In the genomic region with DNA sequence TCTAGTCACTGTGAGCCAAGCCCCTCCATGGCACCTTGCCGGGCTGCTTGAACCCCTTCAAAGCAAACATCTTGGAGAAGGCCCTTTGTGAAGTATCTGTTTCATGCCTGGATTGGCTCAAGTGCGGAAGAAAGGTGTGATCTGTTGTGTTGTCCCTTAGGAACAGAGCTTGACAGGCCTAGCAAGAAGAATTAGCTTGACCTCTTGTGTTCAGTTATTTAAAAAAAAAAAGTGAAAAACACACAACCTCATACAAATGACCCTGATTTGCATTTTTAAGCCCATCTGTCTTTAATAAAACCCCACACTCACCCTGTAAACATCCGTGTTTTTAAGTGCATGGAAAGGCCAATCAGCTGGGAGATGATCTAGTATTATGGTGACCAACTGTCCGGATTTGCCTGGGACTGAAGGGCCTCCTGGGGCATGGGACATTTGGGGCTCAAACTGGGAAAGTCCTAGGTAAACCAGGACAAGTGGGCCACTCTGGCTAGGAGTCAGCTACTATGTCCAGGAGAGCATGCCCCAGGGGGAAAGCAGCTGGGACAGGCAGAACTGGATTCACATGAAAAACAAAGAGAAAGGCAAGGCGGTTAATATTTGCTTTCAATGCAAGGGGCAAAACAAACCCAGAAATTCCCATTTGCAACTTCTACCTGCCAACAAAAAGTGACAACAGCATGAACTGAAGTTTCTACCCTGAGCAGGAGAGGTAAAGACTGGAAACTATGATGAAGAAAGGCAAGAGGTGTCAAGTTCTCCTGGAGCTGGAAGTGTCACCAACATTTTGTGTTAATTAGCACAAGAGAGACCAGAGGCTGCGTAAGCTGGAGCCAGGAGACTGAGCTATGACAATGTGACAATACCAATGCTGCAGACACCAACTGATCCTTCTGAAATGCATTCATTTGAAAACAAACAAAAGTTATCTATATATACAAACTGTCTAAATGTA, we compare ENCODE assay signal across 27 cellular contexts.
A peak's percentile ranks its signal among the peaks of the same experiment; 100 is the strongest.
DNase-seq lines count a peak whose midpoint lies in the region; ATAC-seq, FAIRE-seq and TF ChIP-seq lines count a peak whose summit lies in the region.
"Had no signal": no experiment of that assay in that cellular context is flagged by ENCODE, and none has a peak within 500 bp of the region (broad histone marks: within the 10 kb centered on the region; RNA-seq: fewer than 3 reads in every experiment).

No MANE protein-coding gene starts in this region.

- no peaks in the 10 kb centered on the region for H3K9me1 ChIP-seq in K562 (ENCODE audit: control insufficient read depth, insufficient read depth, low read length)

- CTCF ChIA-PET in MCF 10A (lab: Yijun Ruan, JAX): interaction anchor here (0.6 to 1.7 kb wide), 2 partner anchors 8 to 1465 kb away, joined by 3 to 5 read pairs; no protein-coding TSS in a partner anchor
- CTCF ChIA-PET in K562 (lab: Yijun Ruan, JAX; ENCODE audit: low intra/inter-chr PET ratio): no interaction called here

- no peak overlapping the region for H3K4me2 ChIP-seq in K562 (ENCODE audit: insufficient read depth, low read length)
- H3K4me2 ChIP-seq: GM23338 had no signal

- H3K4me3 ChIP-seq in breast epithelium (no peak overlapping the region), K562 (no peak overlapping the region)
- H3K4me3 ChIP-seq: coronary artery, GM23338, prostate gland, SJCRH30, vagina had no signal

- H3K4me1 Mint-ChIP-seq in MCF 10A (ENCODE audit: insufficient read depth, unreplicated experiment) (peaks cover 4% of the 10 kb centered on the region), nephron progenitor cell (peaks cover 50% of the 10 kb centered on the region)
- H3K4me1 Mint-ChIP-seq in natural killer cell treated with Interleukin-12 subunit alpha and Interleukin-12 subunit beta and Interleukin-15 and Interleukin-18, amount 100 ng/mL, for 72 hours (ENCODE audit: low read depth in 2 of 2): no peaks in the 10 kb centered on the region
- H3K4me1 Mint-ChIP-seq: T-cell had no signal

- H3K9me3 Mint-ChIP-seq in MCF 10A (ENCODE audit: unreplicated experiment): peaks cover 12% of the 10 kb centered on the region
- peaks cover 8% of the 10 kb centered on the region for H3K9me3 Mint-ChIP-seq in nephron progenitor cell
- no peaks in the 10 kb centered on the region for H3K9me3 Mint-ChIP-seq in natural killer cell treated with Interleukin-12 subunit alpha and Interleukin-12 subunit beta and Interleukin-15 and Interleukin-18, amount 100 ng/mL, for 72 hours

- H3K27me3 ChIP-seq in breast epithelium (no peaks in the 10 kb centered on the region), K562 (ENCODE audit: control insufficient read depth in 2 of 2, insufficient read depth in 2 of 2, low read length in 2 of 2) (peaks cover 5 to 24% of the 10 kb centered on the region in 2 experiments; a peak in 4 of 5 replicates)
- H3K27me3 ChIP-seq: SJCRH30, vagina had no signal

- no peak for TF ChIP-seq EP300 in K562 (IDR thresholded peaks at IDR 0.05; ENCODE audit: low read length)

- TF ChIP-seq RAD21 in K562 (CRISPR knock-in tag; conservative IDR thresholded peaks at IDR 0.05 in 1 of 2, IDR thresholded peaks at IDR 0.05 in 1 of 2): no peak

- H3K27me3 Mint-ChIP-seq in MCF 10A (ENCODE audit: insufficient read depth, unreplicated experiment) (no peaks in the 10 kb centered on the region), nephron progenitor cell (ENCODE audit: low read depth, poor library complexity) (peaks cover 4% of the 10 kb centered on the region)
- H3K27me3 Mint-ChIP-seq in natural killer cell treated with Interleukin-12 subunit alpha and Interleukin-12 subunit beta and Interleukin-15 and Interleukin-18, amount 100 ng/mL, for 72 hours: peaks cover 11 to 35% of the 10 kb centered on the region in 2 donors
- H3K27me3 Mint-ChIP-seq: T-cell had no signal

- H3K36me3 Mint-ChIP-seq in MCF 10A (ENCODE audit: insufficient read depth, unreplicated experiment) (peaks cover 10% of the 10 kb centered on the region), nephron progenitor cell (ENCODE audit: low read depth) (no peaks in the 10 kb centered on the region)
- no peaks in the 10 kb centered on the region for H3K36me3 Mint-ChIP-seq in natural killer cell treated with Interleukin-12 subunit alpha and Interleukin-12 subunit beta and Interleukin-15 and Interleukin-18, amount 100 ng/mL, for 72 hours
- H3K36me3 Mint-ChIP-seq: T-cell had no signal

- BruUV-seq in MCF 10A (replicated peaks; lab: Mats Ljungman, UMichigan) (no TSS peak), K562 (replicated peaks; lab: Mats Ljungman, UMichigan) (no TSS peak)

- H4K20me1 ChIP-seq in K562 (replicated peaks; ENCODE audit: control insufficient read depth, insufficient read depth, low read length): no peaks in the 10 kb centered on the region

- H3K9ac ChIP-seq in K562 (ENCODE audit: insufficient read depth in 1 of 2, low read depth in 2 of 2, low read length in 2 of 2): no peak overlapping the region

- H3K27ac ChIP-seq in breast epithelium (peak overlapping the region; percentile 74 to 80), K562 (ENCODE audit: extremely low read depth, low read depth, low read length) (no peak overlapping the region)
- H3K27ac ChIP-seq: coronary artery, HL-60, prostate gland, SJCRH30, vagina had no signal

- H3K4me1 ChIP-seq in breast epithelium (peaks cover 7 to 23% of the 10 kb centered on the region in 2 donors), K562 (replicated peaks in 1 of 2; ENCODE audit: control insufficient read depth in 2 of 2, insufficient read depth in 2 of 2, low read length in 2 of 2) (no peaks in the 10 kb centered on the region)
- H3K4me1 ChIP-seq: Caco-2, prostate gland had no signal

- intact Hi-C loops in breast epithelium (cut with DNase I; ENCODE audit: low total_unique reads): no loop called here
- intact Hi-C loops in MCF 10A (cut with micrococcal nuclease): no loop called here
- intact Hi-C loops in K562 (cut with micrococcal nuclease): no loop called here

- H3K27ac Mint-ChIP-seq in MCF 10A (ENCODE audit: low read depth, unreplicated experiment): no peak overlapping the region
- H3K27ac Mint-ChIP-seq in nephron progenitor cell: peak overlapping the region; percentile 70
- no peak overlapping the region for H3K27ac Mint-ChIP-seq in natural killer cell treated with Interleukin-12 subunit alpha and Interleukin-12 subunit beta and Interleukin-15 and Interleukin-18, amount 100 ng/mL, for 72 hours
- H3K27ac Mint-ChIP-seq: activated naive CD4-positive, alpha-beta T cell treated with anti-CD3 and anti-CD28 coated beads for 36 hours; GM23338; T-cell had no signal

- POLR2A ChIA-PET in MCF 10A (lab: Yijun Ruan, JAX): interaction anchor here (1.0 kb wide), 1 partner anchor 11 kb away, joined by 3 read pairs; no protein-coding TSS in a partner anchor
- POLR2A ChIA-PET in K562 (lab: Yijun Ruan, JAX): no interaction called here

- H3K9me3 ChIP-seq in breast epithelium (no peaks in the 10 kb centered on the region), K562 (replicated peaks; ENCODE audit: control insufficient read depth, insufficient read depth, low read depth, low read length) (no peaks in the 10 kb centered on the region)
- H3K9me3 ChIP-seq: Caco-2, prostate gland, SJCRH30, vagina had no signal

- H3K36me3 ChIP-seq in breast epithelium (no peaks in the 10 kb centered on the region), K562 (ENCODE audit: control insufficient read depth, insufficient read depth, low read length) (no peaks in the 10 kb centered on the region)
- H3K36me3 ChIP-seq: prostate gland, SJCRH30, vagina had no signal

- no peak overlapping the region for H3K4me3 Mint-ChIP-seq in MCF 10A (ENCODE audit: unreplicated experiment)
- H3K4me3 Mint-ChIP-seq in nephron progenitor cell: no peak overlapping the region
- no peak overlapping the region for H3K4me3 Mint-ChIP-seq in natural killer cell treated with Interleukin-12 subunit alpha and Interleukin-12 subunit beta and Interleukin-15 and Interleukin-18, amount 100 ng/mL, for 72 hours
- H3K4me3 Mint-ChIP-seq: activated naive CD4-positive, alpha-beta T cell treated with anti-CD3 and anti-CD28 coated beads for 36 hours; GM23338; T-cell had no signal

- 6% methylated on average over 6 of the region's 6 CpGs for WGBS in K562 (ENCODE audit: insufficient coverage, low coverage, missing lambda C conversion rate)

- no peak overlapping the region for H2AFZ ChIP-seq in K562 (ENCODE audit: low read depth, low read length)
- H2AFZ ChIP-seq: GM23338 had no signal

- ATAC-seq in K562: no peak
- no peak for ATAC-seq in natural killer cell treated with Interleukin-12 subunit alpha and Interleukin-12 subunit beta and Interleukin-15 and Interleukin-18, amount 100 ng/mL, for 72 hours
- no peak for ATAC-seq in HG02938 (IDR thresholded peaks at IDR 0.05; ENCODE audit: unreplicated experiment)
- ATAC-seq: GM23338, T-cell had no signal

- DNase-seq in breast epithelium (ENCODE audit: low spot score in 2 of 2): peak; percentile 45 to 79
- no peak for DNase-seq in MCF 10A (ENCODE audit: unreplicated experiment)
- no peak for DNase-seq in K562 (ENCODE audit: extremely low read depth in 1 of 4, low spot score in 3 of 4)
- DNase-seq in nephron progenitor cell: no peak
- DNase-seq in natural killer cell treated with Interleukin-12 subunit alpha and Interleukin-12 subunit beta and Interleukin-15 and Interleukin-18, amount 100 ng/mL, for 72 hours (ENCODE audit: low spot score): no peak
- no peak for DNase-seq in NCI-H2196 treated with DMSO at 0.1 percent for 48 hours (lab: John Stamatoyannopoulos, UW; ENCODE audit: unreplicated experiment)
- no peak for DNase-seq in NCI-H1436 (lab: John Stamatoyannopoulos, UW)
- DNase-seq: activated CD4-positive, alpha-beta T cell treated with anti-CD3 and anti-CD28 coated beads, Interleukin-2, amount 50 U/mL, for 4 hours; activated naive CD4-positive, alpha-beta T cell treated with anti-CD3 and anti-CD28 coated beads for 36 hours; amygdala; effector memory CD4-positive, alpha-beta T cell; erythroblast; NCI-H146; NCI-H2171; NCI-H524 treated with DMSO at 0.1 percent for 48 hours; SJCRH30; stimulated activated naive CD4-positive, alpha-beta T cell treated with Interleukin-2 at 50 U/mL for 16 hours; T-cell had no signal

- no peaks in the 10 kb centered on the region for H3K79me2 ChIP-seq in K562 (ENCODE audit: control insufficient read depth, insufficient read depth, low read length)

- FAIRE-seq in K562 (lab: Jason Lieb, UNC): no peak
- FAIRE-seq: frontal cortex, TTC549 had no signal

- no peak for TF ChIP-seq POLR2A in breast epithelium (IDR thresholded peaks at IDR 0.05)
- no peak for TF ChIP-seq POLR2A in K562 (conservative IDR thresholded peaks at IDR 0.05)

- TF ChIP-seq CTCF in breast epithelium (IDR thresholded peaks at IDR 0.05) (no peak), MCF 10A (IDR thresholded peaks at IDR 0.05; ENCODE audit: unreplicated experiment) (no peak), K562 (IDR thresholded peaks at IDR 0.05 in 2 of 3, conservative IDR thresholded peaks at IDR 0.05 in 1 of 3; ENCODE audit: insufficient read depth in 2 of 3, low read depth in 1 of 3, low read length in 3 of 3) (no peak), nephron progenitor cell (IDR thresholded peaks at IDR 0.05) (no peak)

- in situ Hi-C loops in K562 (cut with MboI): no loop called here

Comparison
In these comparisons a context has a peak if more than half of its experiments do, and no peak if none do; other contexts are left out.
1. DNase-seq: peak in breast epithelium (2 of 2); none in MCF 10A (single experiment), K562 (0 of 4), nephron progenitor cell (single experiment), natural killer cell treated with Interleukin-12 subunit alpha and Interleukin-12 subunit beta and Interleukin-15 and Interleukin-18, amount 100 ng/mL, for 72 hours (single experiment), NCI-H2196 treated with DMSO at 0.1 percent for 48 hours (single experiment) and NCI-H1436 (single experiment).